ENCODE assay signal across 8 cellular contexts in the genomic region with DNA sequence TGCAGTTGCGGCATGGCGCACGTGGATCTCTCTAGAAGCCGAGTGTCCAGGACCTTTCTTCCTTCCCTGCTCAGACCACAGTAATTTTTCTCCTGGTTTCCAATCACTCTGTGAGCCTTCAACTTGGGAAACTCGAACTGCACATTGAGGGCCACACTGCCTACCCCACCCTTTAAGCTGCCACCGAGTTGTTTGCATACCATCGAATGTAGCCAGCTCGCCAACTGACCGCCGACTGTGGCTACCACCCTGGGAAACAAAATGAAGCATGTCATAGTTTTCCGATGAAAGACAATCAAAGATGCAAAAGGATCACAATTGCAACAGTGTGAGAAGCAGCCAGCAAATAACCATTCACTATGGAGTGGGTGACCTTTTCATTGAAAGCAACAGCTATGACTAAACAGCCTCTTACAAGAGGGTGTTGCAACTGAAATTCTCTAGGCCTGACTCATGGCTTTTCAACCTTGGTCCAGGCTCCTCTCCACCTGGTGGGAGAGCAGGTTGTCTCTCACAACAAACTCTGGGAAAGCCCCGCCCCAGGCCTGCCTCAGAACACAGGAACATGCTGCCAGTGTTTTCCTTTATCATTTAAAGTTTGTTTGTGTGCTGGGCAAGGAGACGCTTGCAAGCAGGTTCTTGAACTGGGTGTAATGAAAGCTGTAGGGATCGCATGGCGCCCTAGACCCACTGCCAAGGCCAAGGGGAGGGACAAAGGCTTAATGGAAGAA.
DNase-seq lines count a peak whose midpoint lies in the region; ATAC-seq and TF ChIP-seq lines count a peak whose summit lies in the region.

No MANE protein-coding gene starts in this region.

- no peak overlapping the region for H4K8ac ChIP-seq in neuronal stem cell (ENCODE audit: low read depth, low read length)

- no peak overlapping the region for H3K4me3 Mint-ChIP-seq in endodermal cell

- no peaks in the 10 kb centered on the region for H3K4me1 ChIP-seq in endodermal cell (ENCODE audit: control insufficient read depth, insufficient read depth, low read length)
- peaks cover 2 to 7% of the 10 kb centered on the region in 2 donors for H3K4me1 ChIP-seq in neuronal stem cell (ENCODE audit: control insufficient read depth in 2 of 2, insufficient read depth in 1 of 2, low read depth in 1 of 2, low read length in 2 of 2)

- no peak overlapping the region for H2BK120ac ChIP-seq in neuronal stem cell (ENCODE audit: low read depth, low read length)

- H3K27me3 Mint-ChIP-seq in endodermal cell (ENCODE audit: insufficient read depth): peaks cover 35% of the 10 kb centered on the region

- no peak overlapping the region for H3K4ac ChIP-seq in neuronal stem cell (ENCODE audit: low read length)

- H3K36me3 Mint-ChIP-seq in endodermal cell (ENCODE audit: low read depth): no peaks in the 10 kb centered on the region

- H2BK5ac ChIP-seq in neuronal stem cell (ENCODE audit: low read length): no peak overlapping the region

- no peak overlapping the region for H2AK5ac ChIP-seq in neuronal stem cell (ENCODE audit: low read depth, low read length)

- H3K79me1 ChIP-seq in neuronal stem cell (ENCODE audit: low read depth, low read length): no peaks in the 10 kb centered on the region

- no peaks in the 10 kb centered on the region for H3K36me3 ChIP-seq in endodermal cell (ENCODE audit: control insufficient read depth, insufficient read depth, low read length)
- no peaks in the 10 kb centered on the region for H3K36me3 ChIP-seq in neuronal stem cell (replicated peaks in 1 of 2; ENCODE audit: control insufficient read depth in 2 of 2, insufficient read depth in 2 of 2, low read length in 2 of 2)

- H3K27ac ChIP-seq in endodermal cell (ENCODE audit: low read depth, low read length) (no peak overlapping the region), neuronal stem cell (replicated peaks; ENCODE audit: low read length) (peak overlapping the region; percentile 24)

- no peak overlapping the region for H3K9ac ChIP-seq in endodermal cell (ENCODE audit: extremely low read depth, low read length, poor library complexity, severe bottlenecking)
- H3K9ac ChIP-seq in neuronal stem cell (ENCODE audit: low read depth, low read length, poor library complexity): no peak overlapping the region

- no peak overlapping the region for H4K91ac ChIP-seq in neuronal stem cell (ENCODE audit: low read depth, low read length, poor library complexity)

- no peak overlapping the region for H3K23ac ChIP-seq in neuronal stem cell (ENCODE audit: low read depth, low read length, poor library complexity)

- no peak overlapping the region for H2BK12ac ChIP-seq in neuronal stem cell (ENCODE audit: low read length)

- ATAC-seq in HG03135 (IDR thresholded peaks at IDR 0.05; ENCODE audit: unreplicated experiment): no peak
- ATAC-seq in HG03439 (IDR thresholded peaks at IDR 0.05; ENCODE audit: unreplicated experiment): no peak

- H2BK15ac ChIP-seq in neuronal stem cell (ENCODE audit: low read length): no peak overlapping the region

- peaks cover 10% of the 10 kb centered on the region for H3K4me1 Mint-ChIP-seq in endodermal cell

- no peaks in the 10 kb centered on the region for H3K9me3 ChIP-seq in endodermal cell (ENCODE audit: control insufficient read depth, low read length)
- H3K9me3 ChIP-seq in neuronal stem cell (replicated peaks in 1 of 2; ENCODE audit: control insufficient read depth in 2 of 2, insufficient read depth in 1 of 2, low read depth in 1 of 2, low read length in 2 of 2): peaks cover 0 to 2% of the 10 kb centered on the region in 2 donors

- H3K27ac Mint-ChIP-seq in endodermal cell: peak overlapping the region; percentile 92

- WGBS in endodermal cell (ENCODE audit: insufficient coverage in 1 of 2, insufficient read length in 1 of 2), 2 experiments: 75 to 84% methylated on average over 11 to 15 of the region's 15 CpGs
- no CpG with 5 or more reads among the region's 15 CpGs for WGBS in neuronal stem cell (ENCODE audit: extremely low coverage in 2 of 2, insufficient read length in 2 of 2, insufficient replicate concordance in 1 of 2), 2 donors

- no peak overlapping the region for H3K18ac ChIP-seq in neuronal stem cell (ENCODE audit: low read length)

- no peaks in the 10 kb centered on the region for H3K9me3 Mint-ChIP-seq in endodermal cell

- DNase-seq in COLO829 (ENCODE audit: low spot score) (peak; percentile 48), NCI-H2029 (lab: John Stamatoyannopoulos, UW) (peak; percentile 74), endodermal cell (peak; percentile 95), neuronal stem cell (ENCODE audit: low spot score) (peak; percentile 9), globus pallidus (ENCODE audit: low spot score) (no peak)
- DNase-seq in activated CD4-positive, alpha-beta T cell treated with anti-CD3 and anti-CD28 coated beads for 1 hour: no peak

- peak; percentile 42 for TF ChIP-seq CTCF in endodermal cell (conservative IDR thresholded peaks at IDR 0.05)

- H2AFZ ChIP-seq in neuronal stem cell (ENCODE audit: low read length): peak overlapping the region; percentile 71

- H3K4me2 ChIP-seq in neuronal stem cell (ENCODE audit: insufficient read depth, low read length, poor library complexity, severe bottlenecking): no peak overlapping the region

- H3K4me3 ChIP-seq in endodermal cell (ENCODE audit: low read length) (no peak overlapping the region), neuronal stem cell (ENCODE audit: low read length in 2 of 2) (no peak overlapping the region)

- no peak overlapping the region for H3K14ac ChIP-seq in neuronal stem cell (ENCODE audit: low read length)

- H3K27me3 ChIP-seq in endodermal cell (ENCODE audit: control insufficient read depth, insufficient read depth, low read length, poor library complexity, severe bottlenecking) (peaks cover 35% of the 10 kb centered on the region), neuronal stem cell (ENCODE audit: control insufficient read depth in 3 of 3, insufficient read depth in 3 of 3, low read depth in 1 of 3, low read length in 3 of 3) (no peaks in the 10 kb centered on the region)

Comparison
In these comparisons a context has a peak if more than half of its experiments do, and no peak if none do; other contexts are left out.
1. DNase-seq: peak in COLO829 (single experiment), NCI-H2029 (single experiment), endodermal cell (single experiment) and neuronal stem cell (single experiment); none in globus pallidus (single experiment) and activated CD4-positive, alpha-beta T cell treated with anti-CD3 and anti-CD28 coated beads for 1 hour (single experiment).